8 cellular contexts compared by ENCODE assay signal in genomic region chrX:107659768-107660167, GRCh38. TPM values are rescaled to one million over a fixed set of nuclear protein-coding genes. Genes with fewer than 3 reads are reported as not detected.
DNase-seq lines count a peak whose midpoint lies in the region; ATAC-seq lines count a peak whose summit lies in the region.

No MANE protein-coding gene starts in this region.

- ATAC-seq in GM21723 (IDR thresholded peaks at IDR 0.05; ENCODE audit: unreplicated experiment), result peak; percentile 54
- no peak for ATAC-seq in GM18873 (IDR thresholded peaks at IDR 0.05; ENCODE audit: low FRiP score, unreplicated experiment)
- ATAC-seq in GM19328 (IDR thresholded peaks at IDR 0.05; ENCODE audit: unreplicated experiment), result no peak
- no peak for ATAC-seq in HG02642 (IDR thresholded peaks at IDR 0.05; ENCODE audit: poor library complexity, unreplicated experiment)

- DNase-seq in COLO829 (ENCODE audit: low spot score) (peak; percentile 13), NOMO-1 treated with DMSO at 0.1 percent for 48 hours (lab: John Stamatoyannopoulos, UW; ENCODE audit: unreplicated experiment) (peak; percentile 46), dedifferentiated amniotic fluid mesenchymal stem cell (ENCODE audit: extremely low spot score) (peak; percentile 50), myocyte (ENCODE audit: low read depth) (peak; percentile 53)

RNA-seq across cellular contexts. Expression of gene PRPS1, which starts 31.5 kb away (rescaled TPM):
- total RNA-seq in myocyte, result 51.6 and 58.5 TPM in 2 replicates
- polyA plus RNA-seq in myocyte (2012), result 69.0 TPM
